8 cellular contexts compared by ENCODE assay signal in the genomic region with DNA sequence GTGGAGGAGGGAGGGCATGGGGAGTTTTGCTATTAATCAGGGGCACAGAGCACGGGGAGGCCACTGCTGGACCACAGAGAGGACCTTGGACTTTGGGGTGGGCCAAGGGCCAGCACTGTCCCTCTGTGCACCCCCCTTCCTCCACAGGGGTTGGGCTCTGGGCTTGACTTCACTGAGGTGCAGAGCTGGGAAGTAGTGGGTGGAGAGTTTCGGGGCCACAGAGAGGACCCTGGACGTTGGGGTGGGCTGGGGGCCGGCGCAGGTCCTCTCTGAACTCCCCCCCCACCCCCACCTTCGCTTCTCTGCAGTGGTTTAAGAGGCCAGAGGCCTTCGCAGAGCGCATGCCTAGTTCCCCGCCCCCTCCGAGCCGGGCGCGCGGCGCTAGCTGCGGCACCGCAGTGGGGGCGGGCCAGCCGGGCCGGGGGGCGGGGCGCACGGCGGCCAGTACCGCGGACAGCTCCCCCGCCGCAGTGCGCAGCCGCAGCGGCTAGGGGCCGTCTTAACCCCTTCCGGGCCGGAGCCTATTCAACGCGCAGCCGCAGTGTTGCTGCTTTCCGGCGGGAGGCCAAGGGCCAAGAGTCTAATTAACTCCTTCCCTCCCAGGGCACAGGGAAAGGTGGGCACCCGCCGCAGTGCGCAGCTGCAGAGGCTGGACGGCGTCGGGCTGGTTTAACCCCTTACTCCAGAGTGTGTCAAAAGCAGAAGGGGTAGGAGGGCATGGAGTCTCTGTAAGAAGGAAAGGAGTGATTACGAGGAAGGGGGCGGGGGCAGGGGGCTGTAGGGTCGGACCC. TPM values are rescaled to one million over a fixed set of nuclear protein-coding genes. Genes with fewer than 3 reads are reported as not detected.
A peak's percentile ranks its signal among the peaks of the same experiment; 100 is the strongest.
DNase-seq lines count a peak whose midpoint lies in the region; ATAC-seq and TF ChIP-seq lines count a peak whose summit lies in the region.

No MANE protein-coding gene starts in this region.

- H3K9me3 ChIP-seq in Panc1 (ENCODE audit: control insufficient read depth, insufficient read depth, low read depth, low read length) = no peaks in the 10 kb centered on the region

- peaks cover 31% of the 10 kb centered on the region for H3K27me3 Mint-ChIP-seq in activated T-helper 17 cell treated with anti-CD3 and anti-CD28 coated beads, Interleukin-2, amount 50 U/mL, for 72 hours

- CTCF ChIA-PET in Panc1 (lab: Charles Lee) = interaction anchor here (0.5 to 0.7 kb wide), 3 partner anchors 9 to 1520 kb away, joined by 3 to 4 read pairs (median 4); no protein-coding TSS in a partner anchor

- H3K9me3 Mint-ChIP-seq in activated T-helper 17 cell treated with anti-CD3 and anti-CD28 coated beads, Interleukin-2, amount 50 U/mL, for 72 hours = no peaks in the 10 kb centered on the region

- peaks cover 3% of the 10 kb centered on the region for H3K4me1 ChIP-seq in Panc1 (ENCODE audit: control insufficient read depth, insufficient read depth, low read length)

- BruUV-seq in Panc1 (replicated peaks; lab: Mats Ljungman, UMichigan) = no TSS peak

- intact Hi-C loops in Panc1 (cut with micrococcal nuclease; ENCODE audit: unreplicated experiment) (no loop called here), posterior cingulate gyrus (cut with DNase I) (loop anchor here (5.0 kb wide), 2 partner anchors 73 to 123 kb away; a partner anchor contains a TSS)

- DNase-seq in D341Med (ENCODE audit: low spot score) (peak; percentile 100), M059J (ENCODE audit: low read depth) (peak; percentile 15), Panc1 (ENCODE audit: low read depth, low spot score) (no peak), glomerular visceral epithelial cell (ENCODE audit: extremely low spot score) (peak; percentile 53), posterior cingulate gyrus (peak; percentile 63 to 97 (median 80)), T1000 (lab: John Stamatoyannopoulos, UW) (no peak)

- TF ChIP-seq CTCF in Panc1 (IDR thresholded peaks at IDR 0.05) = no peak

- no peak overlapping the region for H3K27ac ChIP-seq in Panc1 (ENCODE audit: low read length)

- H3K27ac Mint-ChIP-seq in activated T-helper 17 cell treated with anti-CD3 and anti-CD28 coated beads, Interleukin-2, amount 50 U/mL, for 72 hours = no peak overlapping the region

- peak overlapping the region; percentile 5 to 14; a peak in 2 of 4 replicates for H3K4me3 ChIP-seq in Panc1 (ENCODE audit: low read depth in 2 of 2, low read length in 2 of 2)

- H3K4me1 Mint-ChIP-seq in activated T-helper 17 cell treated with anti-CD3 and anti-CD28 coated beads, Interleukin-2, amount 50 U/mL, for 72 hours = peaks cover 35% of the 10 kb centered on the region

- no peaks in the 10 kb centered on the region for H3K36me3 ChIP-seq in Panc1 (ENCODE audit: control insufficient read depth, insufficient read depth, low read length)

- peak overlapping the region; percentile 65 for H3K4me3 Mint-ChIP-seq in activated T-helper 17 cell treated with anti-CD3 and anti-CD28 coated beads, Interleukin-2, amount 50 U/mL, for 72 hours

- ATAC-seq in Panc1 = peak; percentile 32
- peak; percentile 18 for ATAC-seq in activated T-helper 17 cell treated with anti-CD3 and anti-CD28 coated beads, Interleukin-2, amount 50 U/mL, for 72 hours (replicated peaks)
- ATAC-seq in HG03565 (IDR thresholded peaks at IDR 0.05; ENCODE audit: unreplicated experiment) = no peak

- in situ Hi-C loops in Panc1 (cut with HindIII; ENCODE audit: low pct_unique_long_range_greater_than_20kb, low sequenced_read_pairs) = no loop called here

- H3K36me3 Mint-ChIP-seq in activated T-helper 17 cell treated with anti-CD3 and anti-CD28 coated beads, Interleukin-2, amount 50 U/mL, for 72 hours (ENCODE audit: low read depth) = peaks cover 29% of the 10 kb centered on the region

- H3K27me3 ChIP-seq in Panc1 (ENCODE audit: control insufficient read depth, insufficient read depth, low read length) = no peaks in the 10 kb centered on the region

- POLR2A ChIA-PET in Panc1 (lab: Charles Lee) = no interaction called here

RNA-seq across cellular contexts. Expression of a gene that starts 3.7 kb away (rescaled TPM):
- not detected in 2 replicates for total RNA-seq in M059J (2014; rRNA removed; shearing (Covaris generic))
- 10.8 TPM for total RNA-seq in Panc1 (2021; ENCODE audit: unreplicated experiment)
- polyA plus RNA-seq in Panc1 (2012; ENCODE audit: insufficient read length) = 13.8 TPM
- 10 to 100 TPM; 12.8 to 18.8 TPM for total RNA-seq in activated T-helper 17 cell treated with anti-CD3 and anti-CD28 coated beads, Interleukin-2, amount 50 U/mL, for 72 hours

RNA-seq across cellular contexts. Expression of a gene that starts 39.9 kb away (rescaled TPM):
- total RNA-seq in M059J (2014; rRNA removed; shearing (Covaris generic)) = 0.12 and 0.15 TPM in 2 replicates
- 2.5 TPM for total RNA-seq in Panc1 (2021; ENCODE audit: unreplicated experiment)
- 0.99 TPM for polyA plus RNA-seq in Panc1 (2012; ENCODE audit: insufficient read length)
- 10 to 100 TPM; 54.6 to 86.0 TPM for total RNA-seq in activated T-helper 17 cell treated with anti-CD3 and anti-CD28 coated beads, Interleukin-2, amount 50 U/mL, for 72 hours

RNA-seq across cellular contexts. Expression of a gene that starts 50.8 kb away (rescaled TPM):
- 74.0 and 116 TPM in 2 replicates for total RNA-seq in M059J (2014; rRNA removed; shearing (Covaris generic))
- 55.8 TPM for total RNA-seq in Panc1 (2021; ENCODE audit: unreplicated experiment)
- 81.9 TPM for polyA plus RNA-seq in Panc1 (2012; ENCODE audit: insufficient read length)
- total RNA-seq in activated T-helper 17 cell treated with anti-CD3 and anti-CD28 coated beads, Interleukin-2, amount 50 U/mL, for 72 hours = 10 to 100 TPM; 58.3 to 81.3 TPM

RNA-seq across cellular contexts. Expression of a gene that starts 58.6 kb away (rescaled TPM):
- 22.9 and 50.7 TPM in 2 replicates for total RNA-seq in M059J (2014; rRNA removed; shearing (Covaris generic))
- total RNA-seq in Panc1 (2021; ENCODE audit: unreplicated experiment) = 71.7 TPM
- polyA plus RNA-seq in Panc1 (2012; ENCODE audit: insufficient read length) = 54.9 TPM
- 100 to 1,000 TPM; 146 to 202 TPM for total RNA-seq in activated T-helper 17 cell treated with anti-CD3 and anti-CD28 coated beads, Interleukin-2, amount 50 U/mL, for 72 hours

Comparison
In these comparisons a context has a peak if more than half of its experiments do, and no peak if none do; other contexts are left out.
1. DNase-seq: peak in D341Med (single experiment), M059J (single experiment), glomerular visceral epithelial cell (single experiment) and posterior cingulate gyrus (10 of 10); none in Panc1 (single experiment) and T1000 (single experiment).
2. RNA of a gene that starts 3.7 kb away (total RNA-seq): 12.8 to 18.8 TPM in activated T-helper 17 cell treated with anti-CD3 and anti-CD28 coated beads, Interleukin-2, amount 50 U/mL, for 72 hours and 10.8 TPM in Panc1 (single experiment); not detected in M059J; every median in the first group is over 10 times any median in the second.
3. RNA of a gene that starts 39.9 kb away (total RNA-seq): 54.6 to 86.0 TPM in activated T-helper 17 cell treated with anti-CD3 and anti-CD28 coated beads, Interleukin-2, amount 50 U/mL, for 72 hours; 2.5 TPM in Panc1 (single experiment) and 0.12 to 0.15 TPM in M059J; every median in the first group is over 10 times any median in the second.